Comparison of ENCODE assay signal across 9 cellular contexts in genomic region chr1:198623920-198624647, GRCh38. TPM values are rescaled to one million over a fixed set of nuclear protein-coding genes. Genes with fewer than 3 reads are reported as not detected.
DNase-seq lines count a peak whose midpoint lies in the region; ATAC-seq and TF ChIP-seq lines count a peak whose summit lies in the region.
"Had no signal": no experiment of that assay in that cellular context is flagged by ENCODE, and none has a peak within 500 bp of the region (broad histone marks: within the 10 kb centered on the region; RNA-seq: fewer than 3 reads in every experiment).

No MANE protein-coding gene starts in this region.

- peaks cover 4% of the 10 kb centered on the region for H3K36me3 Mint-ChIP-seq in T-cell

- POLR2A ChIA-PET in T-cell (lab: Charles Lee) = interaction anchor here (0.6 to 7.2 kb wide), 7 partner anchors 11 to 94 kb away, joined by 3 to 86 read pairs (median 4); partner anchors contain the start of gene PTPRC (in 1 of the 2)
- POLR2A ChIA-PET in HEK293T (lab: Yijun Ruan, JAX) = no interaction called here

- ATAC-seq in GM21825 (IDR thresholded peaks at IDR 0.05; ENCODE audit: unreplicated experiment) = peak; percentile 14
- no peak for ATAC-seq in T-cell (replicated peaks in 1 of 4)
- ATAC-seq in HG03097 (IDR thresholded peaks at IDR 0.05; ENCODE audit: low FRiP score, unreplicated experiment) = no peak
- ATAC-seq: upper lobe of right lung had no signal

- DNase-seq in EL = peak; percentile 83
- DNase-seq in T-cell = no peak
- peak; percentile 67 for DNase-seq in iris pigment epithelial cell (ENCODE audit: low read depth)
- no peak for DNase-seq in posterior cingulate gyrus
- DNase-seq in HEK293T (ENCODE audit: extremely low spot score) = no peak
- no peak for DNase-seq in germinal center (ENCODE audit: low spot score)
- DNase-seq: upper lobe of right lung had no signal

- intact Hi-C loops in posterior cingulate gyrus (cut with DNase I) = no loop called here

- H3K4me1 Mint-ChIP-seq in T-cell = peaks cover 97 to 99% (median 98%) of the 10 kb centered on the region in 3 donors

- H3K4me3 Mint-ChIP-seq in T-cell = peak overlapping the region in 2 of 3 donors; percentile 25 to 50

- H3K9me3 Mint-ChIP-seq in T-cell = peaks cover 0 to 7% (median 0%) of the 10 kb centered on the region in 3 donors

- H3K27me3 Mint-ChIP-seq in T-cell = no peaks in the 10 kb centered on the region

- H3K27ac Mint-ChIP-seq in T-cell = peak overlapping the region; percentile 91 to 100

- CTCF ChIA-PET in T-cell (lab: Charles Lee) = interaction anchor here in 1 of 2 donors (0.6 to 1.6 kb wide), 4 partner anchors 12 to 329 kb away, joined by 4 to 7 read pairs (median 6); no protein-coding TSS in a partner anchor
- CTCF ChIA-PET in HEK293T (lab: Yijun Ruan, JAX) = no interaction called here

TF ChIP-seq in HEK293T, 16 proteins besides CTCF, POLR2A, EP300 and RAD21:
- TF ChIP-seq ELF4 (IDR thresholded peaks at IDR 0.05) (no peak), HDGF (IDR thresholded peaks at IDR 0.05; ENCODE audit: borderline replicate concordance) (no peak)

RNA-seq across cellular contexts. Expression of gene PTPRC, which starts 14.8 kb away (rescaled TPM):
- total RNA-seq in T-cell = 100 to 1,000 TPM; 674 to 984 (median 781) TPM

Comparison
In these comparisons a context has a peak if more than half of its experiments do, and no peak if none do; other contexts are left out.
1. DNase-seq: peak in EL (single experiment) and iris pigment epithelial cell (single experiment); none in T-cell (0 of 34), posterior cingulate gyrus (0 of 10), HEK293T (single experiment) and germinal center (single experiment).